1 cellular context compared by ENCODE assay signal in genomic region chr6:137414599-137414998, GRCh38.
TF ChIP-seq lines count a peak whose summit lies in the region.

No MANE protein-coding gene starts in this region.

TF ChIP-seq in liver, 16 proteins besides CTCF, POLR2A, EP300 and RAD21 (continued from another document):
- TF ChIP-seq REST (IDR thresholded peaks at IDR 0.05) (no peak), HNF4G (IDR thresholded peaks at IDR 0.05) (no peak)
TF ChIP-seq in liver: peak in this region for 5.
